ENCODE assay signal across 15 cellular contexts in genomic region chr22:45680932-45681700, GRCh38. TPM values are rescaled to one million over a fixed set of nuclear protein-coding genes. Genes with fewer than 3 reads are reported as not detected.
A peak's percentile ranks its signal among the peaks of the same experiment; 100 is the strongest.
DNase-seq lines count a peak whose midpoint lies in the region; ATAC-seq and TF ChIP-seq lines count a peak whose summit lies in the region.
"Had no signal": no experiment of that assay in that cellular context is flagged by ENCODE, and none has a peak within 500 bp of the region (broad histone marks: within the 10 kb centered on the region; RNA-seq: fewer than 3 reads in every experiment).

No MANE protein-coding gene starts in this region.

- no TSS peak for BruUV-seq in HCT116 (replicated peaks; lab: Mats Ljungman, UMichigan)

- no peaks in the 10 kb centered on the region for H3K36me3 ChIP-seq in HCT116 (ENCODE audit: control insufficient read depth in 1 of 2, insufficient read depth in 2 of 2, low read length in 2 of 2)
- no peaks in the 10 kb centered on the region for H3K36me3 ChIP-seq in tibial artery
- H3K36me3 ChIP-seq: ascending aorta, ovary had no signal

- H3K4me3 ChIP-seq in HCT116 (replicated peaks in 1 of 2; ENCODE audit: low read depth in 1 of 2, low read length in 2 of 2) (no peak overlapping the region), WI38 (ENCODE audit: low read depth, low read length) (peak overlapping the region; percentile 39), tibial artery (no peak overlapping the region)
- H3K4me3 ChIP-seq: ascending aorta, ovary had no signal

- ATAC-seq in HCT116, result peak; percentile 25; the same call in 1 of the 2 replicates
- ATAC-seq in HG03095 (IDR thresholded peaks at IDR 0.05; ENCODE audit: unreplicated experiment), result no peak
- no peak for ATAC-seq in GM21737 (IDR thresholded peaks at IDR 0.05; ENCODE audit: unreplicated experiment)

- peak overlapping the region; percentile 30 for H3K4me2 ChIP-seq in HCT116 (ENCODE audit: low read length)

- no peak for TF ChIP-seq RAD21 in HCT116 (IDR thresholded peaks at IDR 0.05; ENCODE audit: low read depth)

- RAD21 ChIA-PET in HCT116 (lab: Charles Lee; ENCODE audit: low non-redundant PET in 1 of 2, low total read pairs in 2 of 2, uncharacterized antibody in 2 of 2, unreplicated experiment in 2 of 2), result no interaction called here

- no peak overlapping the region for H2AFZ ChIP-seq in HCT116 (ENCODE audit: low read depth, low read length, poor library complexity, severe bottlenecking)

- CTCF ChIA-PET in HCT116 (lab: Charles Lee), result no interaction called here

- H3K79me2 ChIP-seq in HCT116 (ENCODE audit: insufficient read depth, low read length), result peaks cover 99% of the 10 kb centered on the region

- H3K4me1 ChIP-seq in HCT116 (ENCODE audit: control insufficient read depth in 1 of 2, insufficient read depth in 2 of 2, low read length in 2 of 2) (peaks cover 5 to 55% of the 10 kb centered on the region in 2 experiments), tibial artery (peaks cover 0 to 59% (median 29%) of the 10 kb centered on the region in 4 donors)

- 0 out of 2 replicates have a peak, but pooled peaks cover 3% of the 10 kb centered on the region for H4K20me1 ChIP-seq in HCT116 (ENCODE audit: insufficient read depth)

- TF ChIP-seq POLR2A in HCT116 (IDR thresholded peaks at IDR 0.05; ENCODE audit: borderline replicate concordance, extremely low read depth, insufficient read depth, insufficient read length), result no peak

- TF ChIP-seq CTCF in HCT116 (IDR thresholded peaks at IDR 0.05 in 2 of 3, conservative IDR thresholded peaks at IDR 0.05 in 1 of 3; ENCODE audit: borderline replicate concordance in 1 of 3, insufficient read depth in 1 of 3, low read depth in 2 of 3, low read length in 2 of 3) (no peak), WI38 (IDR thresholded peaks at IDR 0.05; ENCODE audit: low read depth, low read length) (no peak), tibial artery (IDR thresholded peaks at IDR 0.05) (no peak)

- H3K27me3 ChIP-seq in HCT116 (ENCODE audit: insufficient read depth, low read length) (no peaks in the 10 kb centered on the region), tibial artery (no peaks in the 10 kb centered on the region)
- H3K27me3 ChIP-seq: ascending aorta, ovary had no signal

- no peak overlapping the region for H3K27ac ChIP-seq in HCT116 (ENCODE audit: low read depth, low read length)
- H3K27ac ChIP-seq in tibial artery, result no peak overlapping the region
- H3K27ac ChIP-seq: ascending aorta, ovary had no signal

- no peaks in the 10 kb centered on the region for H3K9me3 ChIP-seq in HCT116 (ENCODE audit: control insufficient read depth in 1 of 2, insufficient read depth in 1 of 2, low read depth in 1 of 2, low read length in 2 of 2)
- H3K9me3 ChIP-seq in tibial artery, result no peaks in the 10 kb centered on the region
- H3K9me3 ChIP-seq: ascending aorta, ovary had no signal

- POLR2A ChIA-PET in HCT116 (lab: Charles Lee), result no interaction called here

- H3K9me2 ChIP-seq in HCT116 (ENCODE audit: insufficient read depth), result no peaks in the 10 kb centered on the region

- H3K9ac ChIP-seq in HCT116 (ENCODE audit: low read length), result no peak overlapping the region

- DNase-seq in AG08395 (ENCODE audit: low spot score) (peak; percentile 33), HCT116 (ENCODE audit: low read depth, low spot score) (no peak), hepatic stellate cell (ENCODE audit: low spot score) (peak; percentile 54), C1 segment of cervical spinal cord (lab: John Stamatoyannopoulos, UW) (no peak), tibial artery (no peak)
- DNase-seq: activated CD4-positive, alpha-beta memory T cell treated with anti-CD3 and anti-CD28 coated beads, Interleukin-2, amount 10 ng/mL, durations not matched to agents 7 days and 5 days; DMS79; effector CD8-positive, alpha-beta T cell; NCI-H187; NCI-H526; ovary had no signal

- intact Hi-C loops in HCT116 (cut with micrococcal nuclease) (no loop called here), tibial artery (cut with DNase I; ENCODE audit: low total_unique reads) (no loop called here)

TF ChIP-seq in HCT116, 20 proteins besides CTCF, POLR2A, EP300 and RAD21:
- TF ChIP-seq SIN3A (IDR thresholded peaks at IDR 0.05; ENCODE audit: low read depth) (no peak), ZFX (IDR thresholded peaks at IDR 0.05) (no peak), CEBPB (IDR thresholded peaks at IDR 0.05; ENCODE audit: low read depth) (no peak), EZH2 (IDR thresholded peaks at IDR 0.05) (no peak), EZH2phosphoT487 (IDR thresholded peaks at IDR 0.05; ENCODE audit: borderline replicate concordance) (no peak), ZBTB33 (IDR thresholded peaks at IDR 0.05; ENCODE audit: extremely low read depth, insufficient replicate concordance, low read length) (no peak)
TF ChIP-seq in HCT116: peak in this region for 0.

RNA-seq across cellular contexts. Expression of gene ATXN10, which starts 9.5 kb away (rescaled TPM):
- total RNA-seq in HCT116 (2021; ENCODE audit: unreplicated experiment), result 135 TPM
- polyA plus RNA-seq in HCT116 (2012), result 127 and 143 TPM in 2 replicates

Comparison
In these comparisons a context has a peak if more than half of its experiments do, and no peak if none do; other contexts are left out.
1. DNase-seq: peak in AG08395 (single experiment) and hepatic stellate cell (single experiment); none in HCT116 (single experiment), C1 segment of cervical spinal cord (0 of 14) and tibial artery (0 of 2).